In the genomic region with DNA sequence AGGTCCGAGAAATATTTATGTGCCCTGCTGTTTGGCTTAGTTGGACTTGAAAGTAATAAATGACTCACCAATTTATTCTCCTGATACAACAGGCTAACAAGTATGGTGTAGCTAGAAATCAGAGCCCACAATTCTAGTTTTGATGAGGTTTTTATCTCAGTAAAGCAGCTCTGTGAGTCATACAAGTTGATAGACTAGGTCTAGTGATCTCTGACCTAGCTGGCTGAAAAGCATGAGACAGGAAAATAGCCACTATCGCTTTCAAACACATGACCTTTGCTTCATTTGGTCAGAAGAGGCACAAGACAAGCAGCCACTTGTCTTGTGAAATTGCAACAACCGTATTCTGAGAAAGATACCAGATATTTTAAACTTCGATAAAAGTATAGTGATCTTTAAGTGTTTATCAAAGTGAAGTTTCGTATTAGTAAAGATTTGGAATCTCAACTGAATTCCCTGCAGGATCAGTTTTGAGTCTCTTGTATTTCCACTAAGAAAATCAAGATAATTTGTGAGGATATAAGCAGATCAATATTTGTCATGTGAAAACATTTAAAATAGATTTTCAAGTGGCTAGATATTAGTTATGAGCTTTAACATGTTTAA, we compare ENCODE assay signal across 1 cellular context.
TF ChIP-seq lines count a peak whose summit lies in the region.

No MANE protein-coding gene starts in this region.

TF ChIP-seq in SK-N-SH treated with all-trans-retinoic acid at 6 μM for 48 hours, 23 proteins besides CTCF, POLR2A, EP300 and RAD21 (continued from another document):
- TF ChIP-seq, protein P1, sequence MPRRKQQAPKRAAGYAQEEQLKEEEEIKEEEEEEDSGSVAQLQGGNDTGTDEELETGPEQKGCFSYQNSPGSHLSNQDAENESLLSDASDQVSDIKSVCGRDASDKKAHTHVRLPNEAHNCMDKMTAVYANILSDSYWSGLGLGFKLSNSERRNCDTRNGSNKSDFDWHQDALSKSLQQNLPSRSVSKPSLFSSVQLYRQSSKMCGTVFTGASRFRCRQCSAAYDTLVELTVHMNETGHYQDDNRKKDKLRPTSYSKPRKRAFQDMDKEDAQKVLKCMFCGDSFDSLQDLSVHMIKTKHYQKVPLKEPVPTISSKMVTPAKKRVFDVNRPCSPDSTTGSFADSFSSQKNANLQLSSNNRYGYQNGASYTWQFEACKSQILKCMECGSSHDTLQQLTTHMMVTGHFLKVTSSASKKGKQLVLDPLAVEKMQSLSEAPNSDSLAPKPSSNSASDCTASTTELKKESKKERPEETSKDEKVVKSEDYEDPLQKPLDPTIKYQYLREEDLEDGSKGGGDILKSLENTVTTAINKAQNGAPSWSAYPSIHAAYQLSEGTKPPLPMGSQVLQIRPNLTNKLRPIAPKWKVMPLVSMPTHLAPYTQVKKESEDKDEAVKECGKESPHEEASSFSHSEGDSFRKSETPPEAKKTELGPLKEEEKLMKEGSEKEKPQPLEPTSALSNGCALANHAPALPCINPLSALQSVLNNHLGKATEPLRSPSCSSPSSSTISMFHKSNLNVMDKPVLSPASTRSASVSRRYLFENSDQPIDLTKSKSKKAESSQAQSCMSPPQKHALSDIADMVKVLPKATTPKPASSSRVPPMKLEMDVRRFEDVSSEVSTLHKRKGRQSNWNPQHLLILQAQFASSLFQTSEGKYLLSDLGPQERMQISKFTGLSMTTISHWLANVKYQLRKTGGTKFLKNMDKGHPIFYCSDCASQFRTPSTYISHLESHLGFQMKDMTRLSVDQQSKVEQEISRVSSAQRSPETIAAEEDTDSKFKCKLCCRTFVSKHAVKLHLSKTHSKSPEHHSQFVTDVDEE (CRISPR knock-in tag; IDR thresholded peaks at IDR 0.05) = 0 out of 2 replicates have a peak, but pooled peaks have one; percentile 32
